ENCODE assay signal across 1 cellular context in genomic region chr6:128500017-128500416, GRCh38.
TF ChIP-seq lines count a peak whose summit lies in the region.

No MANE protein-coding gene starts in this region.

TF ChIP-seq in HepG2, 621 proteins besides CTCF, POLR2A, EP300 and RAD21 (continued from another document):
- no peak for TF ChIP-seq GMEB2 (CRISPR knock-in tag; IDR thresholded peaks at IDR 0.05; ENCODE audit: low read depth)
